In the genomic region with DNA sequence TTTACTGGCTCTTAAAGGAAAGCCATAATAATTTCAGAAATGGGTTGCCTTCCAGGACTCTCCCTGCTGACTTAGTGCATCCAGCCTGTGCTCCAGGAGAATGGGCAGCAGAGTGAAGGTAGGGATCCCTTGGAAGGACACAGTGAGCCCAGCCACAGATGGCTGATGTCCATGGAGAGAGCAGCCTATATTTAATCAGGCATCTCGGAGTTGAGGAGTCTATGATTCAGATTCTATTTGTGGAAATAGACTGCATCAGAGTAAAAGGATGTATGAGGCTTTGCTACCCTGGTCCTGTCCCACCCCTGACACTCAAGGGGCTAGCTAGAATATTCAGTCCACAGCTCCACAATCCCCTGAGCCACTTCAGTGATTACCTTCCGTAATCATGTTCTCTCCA, we compare ENCODE assay signal across 24 cellular contexts. TPM values are rescaled to one million over a fixed set of nuclear protein-coding genes. Genes with fewer than 3 reads are reported as not detected.
"Had no signal": no experiment of that assay in that cellular context is flagged by ENCODE, and none has a peak within 500 bp of the region (broad histone marks: within the 10 kb centered on the region; RNA-seq: fewer than 3 reads in every experiment).

No MANE protein-coding gene starts in this region.

- H3K27me3 ChIP-seq: breast epithelium, colonic mucosa, dorsolateral prefrontal cortex, stomach, suprapubic skin, tibial artery, upper lobe of right lung had no signal

- H3K9me3 ChIP-seq: breast epithelium, colonic mucosa, stomach, suprapubic skin, tibial artery, upper lobe of right lung had no signal

- H3K27ac ChIP-seq: breast epithelium, colonic mucosa, stomach, suprapubic skin, tibial artery, upper lobe of right lung had no signal

- H3K36me3 ChIP-seq: breast epithelium, colonic mucosa, stomach, suprapubic skin, tibial artery, upper lobe of right lung had no signal

- H3K4me3 ChIP-seq: breast epithelium, colonic mucosa, dorsolateral prefrontal cortex, smooth muscle cell, stomach, suprapubic skin, tibial artery, upper lobe of right lung had no signal

- ATAC-seq: activated CD4-positive, alpha-beta T cell treated with anti-CD3 and anti-CD28 coated beads for 36 hours; activated CD8-positive, alpha-beta memory T cell treated with anti-CD3 and anti-CD28 coated beads, Interleukin-2, amount 10 ng/mL, durations not matched to agents 7 days and 5 days; activated CD8-positive, alpha-beta T cell treated with anti-CD3 and anti-CD28 coated beads, Interleukin-2, amount 10 ng/mL, durations not matched to agents 7 days and 5 days; activated naive CD8-positive, alpha-beta T cell treated with anti-CD3 and anti-CD28 coated beads, Interleukin-2, amount 50 U/mL, for 24 hours; effector memory CD8-positive, alpha-beta T cell; naive thymus-derived CD4-positive, alpha-beta T cell; sciatic nerve; stimulated activated naive B cell treated with anti-CD40 and anti-IgM and Interleukin-4, amounts not matched to agents 10 μg/mL and 1 μg/mL and 100 μg/mL, for 72 hours; upper lobe of right lung had no signal

- H3K4me1 ChIP-seq: breast epithelium, colonic mucosa, stomach, upper lobe of right lung had no signal

- DNase-seq: activated CD4-positive, alpha-beta T cell treated with anti-CD3 and anti-CD28 coated beads for 36 hours; activated CD4-positive, CD25-positive, alpha-beta regulatory T cell; activated CD8-positive, alpha-beta memory T cell treated with anti-CD3 and anti-CD28 coated beads, Interleukin-2, amount 10 ng/mL, durations not matched to agents 7 days and 5 days; activated CD8-positive, alpha-beta T cell treated with anti-CD3 and anti-CD28 coated beads, Interleukin-2, amount 10 ng/mL, durations not matched to agents 7 days and 5 days; activated naive CD8-positive, alpha-beta T cell treated with anti-CD3 and anti-CD28 coated beads, Interleukin-2, amount 50 U/mL, for 24 hours; activated T-cell treated with anti-CD3 and anti-CD28 coated beads, Interleukin-2, amount 50 U/mL, for 48 hours; amygdala; colonic mucosa; effector memory CD8-positive, alpha-beta T cell; erythroblast; mammary epithelial cell; naive thymus-derived CD4-positive, alpha-beta T cell; stimulated activated CD4-positive, alpha-beta T cell treated with anti-CD3 and anti-CD28 coated beads, Interleukin-1b, Interleukin-23, amount 100 ng/mL, for 48 hours; stimulated activated naive B cell treated with anti-CD40 and anti-IgM and Interleukin-4, amounts not matched to agents 10 μg/mL and 1 μg/mL and 100 μg/mL, for 72 hours; stomach; tibial artery; upper lobe of right lung had no signal

RNA-seq across cellular contexts. Expression of a gene that starts 43.8 kb away (rescaled TPM):
- total RNA-seq: activated CD8-positive, alpha-beta memory T cell treated with anti-CD3 and anti-CD28 coated beads, Interleukin-2, amount 10 ng/mL, durations not matched to agents 7 days and 5 days; activated CD8-positive, alpha-beta T cell treated with anti-CD3 and anti-CD28 coated beads, Interleukin-2, amount 10 ng/mL, durations not matched to agents 7 days and 5 days; activated T-helper 2 cell treated with anti-CD3 and anti-CD28 coated beads, Interferon-gamma antibody, Interleukin-2, Interleukin-4, amounts not matched to agents 10 μg/mL and 5 μg/mL and 100 μg/mL, durations not matched to agents 14 hours and 24 hours and 36 hours; T-helper 1 cell treated with Interleukin-12 subunit alpha and Interleukin-12 subunit beta and Interleukin-4 antibody, amounts not matched to agents 30 ng/mL and 1 ng/mL, for 36 hours had no signal
